Comparison of ENCODE assay signal across 18 cellular contexts in the genomic region with DNA sequence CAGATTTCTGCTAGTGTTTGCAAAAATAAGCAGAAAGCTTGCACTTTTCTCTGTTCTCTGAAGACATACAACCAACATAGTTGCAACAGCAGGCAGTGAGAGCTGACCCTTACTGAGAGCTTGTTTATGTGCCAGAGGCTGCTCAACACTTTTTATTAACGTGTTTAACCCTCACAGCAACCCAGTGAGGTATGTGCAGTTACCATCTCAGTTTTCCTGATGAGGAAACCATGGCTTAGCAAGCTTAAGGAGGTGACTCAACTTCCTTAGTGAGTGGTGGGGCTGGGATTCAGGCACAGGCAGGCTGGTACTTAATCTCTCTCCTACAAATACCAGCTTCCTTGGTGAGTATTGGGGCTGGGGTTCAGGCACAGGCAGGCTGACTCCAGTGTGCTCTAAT.
DNase-seq lines count a peak whose midpoint lies in the region; ATAC-seq, FAIRE-seq and TF ChIP-seq lines count a peak whose summit lies in the region.
"Had no signal": no experiment of that assay in that cellular context is flagged by ENCODE, and none has a peak within 500 bp of the region (broad histone marks: within the 10 kb centered on the region; RNA-seq: fewer than 3 reads in every experiment).

No MANE protein-coding gene starts in this region.

- CTCF ChIA-PET in activated CD4-positive, alpha-beta T cell treated with anti-CD3 and anti-CD28 coated beads for 36 hours (lab: Charles Lee), result interaction anchor here (0.8 kb wide), 1 partner anchor 53 kb away, joined by 3 read pairs; no protein-coding TSS in a partner anchor

- ATAC-seq in activated CD4-positive, alpha-beta T cell treated with anti-CD3 and anti-CD28 coated beads for 36 hours, result no peak
- ATAC-seq: gastrocnemius medialis, HCT116 had no signal

- H3K4me3 Mint-ChIP-seq in astrocyte (ENCODE audit: unreplicated experiment), result no peak overlapping the region
- H3K4me3 Mint-ChIP-seq in activated CD4-positive, alpha-beta T cell treated with anti-CD3 and anti-CD28 coated beads for 36 hours, result no peak overlapping the region

- no peaks in the 10 kb centered on the region for H3K36me3 Mint-ChIP-seq in astrocyte (ENCODE audit: low read depth, unreplicated experiment)
- no peaks in the 10 kb centered on the region for H3K36me3 Mint-ChIP-seq in activated CD4-positive, alpha-beta T cell treated with anti-CD3 and anti-CD28 coated beads for 36 hours (ENCODE audit: low read depth)

- no peak overlapping the region for H3K4me2 ChIP-seq in astrocyte (ENCODE audit: low read length)
- H3K4me2 ChIP-seq in hepatocyte, result no peak overlapping the region

- peaks cover 2% of the 10 kb centered on the region for H3K9me3 Mint-ChIP-seq in astrocyte (ENCODE audit: unreplicated experiment)
- H3K9me3 Mint-ChIP-seq in activated CD4-positive, alpha-beta T cell treated with anti-CD3 and anti-CD28 coated beads for 36 hours (ENCODE audit: low read depth), result no peaks in the 10 kb centered on the region

- no peaks in the 10 kb centered on the region for H3K4me1 Mint-ChIP-seq in astrocyte (ENCODE audit: low read depth, unreplicated experiment)
- H3K4me1 Mint-ChIP-seq in activated CD4-positive, alpha-beta T cell treated with anti-CD3 and anti-CD28 coated beads for 36 hours, result no peaks in the 10 kb centered on the region

- H3K27ac ChIP-seq in astrocyte (ENCODE audit: low read depth, low read length) (no peak overlapping the region), hepatocyte (no peak overlapping the region)
- H3K27ac ChIP-seq: 22Rv1, gastrocnemius medialis, right lobe of liver, testis had no signal

- H3K4me3 ChIP-seq in astrocyte (ENCODE audit: insufficient read depth, low read depth, low read length) (no peak overlapping the region), hepatocyte (no peak overlapping the region), BE2C (ENCODE audit: low read depth, low read length) (no peak overlapping the region)
- H3K4me3 ChIP-seq: ascending aorta, gastrocnemius medialis, right lobe of liver, testis had no signal

- H3K9ac ChIP-seq in astrocyte (ENCODE audit: low read length), result no peak overlapping the region

- H3K9me3 ChIP-seq in astrocyte (ENCODE audit: insufficient read depth, low read depth, low read length) (no peaks in the 10 kb centered on the region), hepatocyte (ENCODE audit: low read depth) (no peaks in the 10 kb centered on the region), BE2C (no peaks in the 10 kb centered on the region)
- H3K9me3 ChIP-seq: ascending aorta, gastrocnemius medialis, right lobe of liver, testis had no signal

- no peak for TF ChIP-seq POLR2A in erythroblast (IDR thresholded peaks at IDR 0.05; ENCODE audit: low read length)

- FAIRE-seq in astrocyte (lab: Jason Lieb, UNC), result no peak

- no peaks in the 10 kb centered on the region for H3K4me1 ChIP-seq in astrocyte (ENCODE audit: insufficient read depth, low read length)
- H3K4me1 ChIP-seq in hepatocyte (ENCODE audit: insufficient read depth), result no peaks in the 10 kb centered on the region
- no peaks in the 10 kb centered on the region for H3K4me1 ChIP-seq in BE2C
- H3K4me1 ChIP-seq: gastrocnemius medialis, right lobe of liver had no signal

- H3K79me2 ChIP-seq in astrocyte (ENCODE audit: insufficient read depth, low read length), result no peaks in the 10 kb centered on the region
- H3K79me2 ChIP-seq in hepatocyte, result no peaks in the 10 kb centered on the region

- H3K27me3 ChIP-seq in astrocyte (ENCODE audit: insufficient read depth, low read length) (peaks cover 3% of the 10 kb centered on the region), hepatocyte (no peaks in the 10 kb centered on the region), BE2C (no peaks in the 10 kb centered on the region)
- H3K27me3 ChIP-seq: ascending aorta, right lobe of liver, testis had no signal

- DNase-seq in DMS 273 (lab: John Stamatoyannopoulos, UW; ENCODE audit: unreplicated experiment), result peak; percentile 13
- no peak for DNase-seq in DMS 273 treated with DMSO at 0.1 percent for 48 hours (lab: John Stamatoyannopoulos, UW)
- DNase-seq in astrocyte (ENCODE audit: low read depth), result peak; percentile 14
- peak; percentile 20 for DNase-seq in hepatocyte (ENCODE audit: low spot score)
- DNase-seq in stromal cell of bone marrow (ENCODE audit: low read depth), result peak; percentile 14
- no peak for DNase-seq in erythroblast (lab: John Stamatoyannopoulos, UW)
- DNase-seq in BE2C, result no peak
- DNase-seq in activated CD4-positive, alpha-beta T cell treated with anti-CD3 and anti-CD28 coated beads for 36 hours, result no peak
- DNase-seq: activated CD4-positive, CD25-positive, alpha-beta regulatory T cell; activated effector memory CD4-positive, alpha-beta T cell treated with Interleukin-2 at 50 U/mL for 16 hours; gastrocnemius medialis; right lobe of liver; stimulated activated CD4-positive, alpha-beta T cell treated with anti-CD3 and anti-CD28 coated beads, Interleukin-4, amount 100 ng/mL, for 24 hours; T-helper 1 cell; testis had no signal

- intact Hi-C loops in activated CD4-positive, alpha-beta T cell treated with anti-CD3 and anti-CD28 coated beads for 36 hours (cut with DNase I, micrococcal nuclease), result no loop called here

- H4K20me1 ChIP-seq in astrocyte (ENCODE audit: insufficient read depth, low read length), result no peaks in the 10 kb centered on the region
- no peaks in the 10 kb centered on the region for H4K20me1 ChIP-seq in hepatocyte (ENCODE audit: insufficient read depth, poor library complexity, severe bottlenecking)

- H2AFZ ChIP-seq in astrocyte (ENCODE audit: low read depth, low read length) (no peak overlapping the region), hepatocyte (no peak overlapping the region)

- POLR2A ChIA-PET in activated CD4-positive, alpha-beta T cell treated with anti-CD3 and anti-CD28 coated beads for 36 hours (lab: Charles Lee), result interaction anchor here (0.6 kb wide), 1 partner anchor 82 kb away, joined by 3 read pairs; no protein-coding TSS in a partner anchor

- H3K36me3 ChIP-seq in astrocyte (ENCODE audit: insufficient read depth, low read length), result no peaks in the 10 kb centered on the region
- no peaks in the 10 kb centered on the region for H3K36me3 ChIP-seq in hepatocyte (replicated peaks; ENCODE audit: insufficient read depth, low read depth)
- no peaks in the 10 kb centered on the region for H3K36me3 ChIP-seq in BE2C
- H3K36me3 ChIP-seq: ascending aorta, gastrocnemius medialis, right lobe of liver had no signal

- H3K27me3 Mint-ChIP-seq in astrocyte (ENCODE audit: low read depth, unreplicated experiment), result peaks cover 14% of the 10 kb centered on the region
- peaks cover 15% of the 10 kb centered on the region for H3K27me3 Mint-ChIP-seq in activated CD4-positive, alpha-beta T cell treated with anti-CD3 and anti-CD28 coated beads for 36 hours

- TF ChIP-seq CTCF in astrocyte (IDR thresholded peaks at IDR 0.05; ENCODE audit: insufficient read depth, low read depth, low read length) (no peak), hepatocyte (IDR thresholded peaks at IDR 0.05; ENCODE audit: poor library complexity) (no peak), BE2C (IDR thresholded peaks at IDR 0.05; ENCODE audit: low read depth, low read length) (no peak)

- no peak overlapping the region for H3K27ac Mint-ChIP-seq in astrocyte (ENCODE audit: unreplicated experiment)
- no peak overlapping the region for H3K27ac Mint-ChIP-seq in activated CD4-positive, alpha-beta T cell treated with anti-CD3 and anti-CD28 coated beads for 36 hours

- H3K9me2 ChIP-seq in hepatocyte (replicated peaks; ENCODE audit: insufficient read depth), result no peaks in the 10 kb centered on the region

- 35% methylated on average over 1 of the region's 1 CpG for WGBS in hepatocyte (ENCODE audit: low lambda C conversion rate, missing lambda C conversion rate)

Comparison
In these comparisons a context has a peak if more than half of its experiments do, and no peak if none do; other contexts are left out.
1. DNase-seq: peak in DMS 273 (single experiment), astrocyte (single experiment), hepatocyte (single experiment) and stromal cell of bone marrow (single experiment); none in DMS 273 treated with DMSO at 0.1 percent for 48 hours (single experiment), erythroblast (0 of 2), BE2C (single experiment) and activated CD4-positive, alpha-beta T cell treated with anti-CD3 and anti-CD28 coated beads for 36 hours (single experiment).